Comparison of ENCODE assay signal across 2 cellular contexts in genomic region chr16:56932588-56933265, GRCh38.
TF ChIP-seq lines count a peak whose summit lies in the region.

No MANE protein-coding gene starts in this region.

TF ChIP-seq in SK-N-SH treated with all-trans-retinoic acid at 6 μM for 48 hours, 23 proteins besides CTCF, POLR2A, EP300 and RAD21:
- TF ChIP-seq BACH2 (CRISPR knock-in tag; IDR thresholded peaks at IDR 0.05; ENCODE audit: borderline replicate concordance) = no peak
- no peak for TF ChIP-seq SNAI2 (CRISPR knock-in tag; IDR thresholded peaks at IDR 0.05)
- no peak for TF ChIP-seq TCF4 (CRISPR knock-in tag; IDR thresholded peaks at IDR 0.05; ENCODE audit: borderline replicate concordance)
- no peak for TF ChIP-seq ZNF565 (CRISPR knock-in tag; conservative IDR thresholded peaks at IDR 0.05; ENCODE audit: low read depth)
- TF ChIP-seq POU6F1 (CRISPR knock-in tag; IDR thresholded peaks at IDR 0.05; ENCODE audit: borderline replicate concordance, low read depth) = no peak
- TF ChIP-seq ZC3H10 (CRISPR knock-in tag; IDR thresholded peaks at IDR 0.05) = no peak
- no peak for TF ChIP-seq ARNTL (CRISPR knock-in tag; IDR thresholded peaks at IDR 0.05; ENCODE audit: borderline replicate concordance, low read depth)

TF ChIP-seq in K562, 482 proteins besides CTCF, POLR2A, EP300 and RAD21 (continues in another document):
- TF ChIP-seq ZBTB40 (IDR thresholded peaks at IDR 0.05) = 0 out of 2 replicates have a peak, but pooled peaks have one; percentile 23
- no peak for TF ChIP-seq ZBTB40 (CRISPR knock-in tag; IDR thresholded peaks at IDR 0.05)
- peak; percentile 12; the same call in 1 of the 2 replicates for TF ChIP-seq PHF8 (IDR thresholded peaks at IDR 0.05; ENCODE audit: borderline replicate concordance, low read length)
- TF ChIP-seq PKNOX1 (IDR thresholded peaks at IDR 0.05) = peak; percentile 53; the same call in 1 of the 2 replicates
- TF ChIP-seq CBFA2T2 (conservative IDR thresholded peaks at IDR 0.05) = peak; percentile 50; the same call in 1 of the 2 replicates
- 0 out of 2 replicates have a peak, but pooled peaks have one; percentile 15 for TF ChIP-seq SPI1 (IDR thresholded peaks at IDR 0.05; ENCODE audit: borderline replicate concordance, low read depth, low read length)
- peak; percentile 21; the same call in 1 of the 2 replicates for TF ChIP-seq ETV1 (tag; conservative IDR thresholded peaks at IDR 0.05; ENCODE audit: low read depth)
- no peak for TF ChIP-seq SMC3 (conservative IDR thresholded peaks at IDR 0.05; ENCODE audit: insufficient read depth, low read depth, low read length)
- 0 out of 2 replicates have a peak, but pooled peaks have one; percentile 41 for TF ChIP-seq RUNX1 (IDR thresholded peaks at IDR 0.05; ENCODE audit: low read depth)
- peak; percentile 18; the same call in 1 of the 2 replicates for TF ChIP-seq C11orf30 (IDR thresholded peaks at IDR 0.05; ENCODE audit: low read depth)
- TF ChIP-seq MAX (CRISPR knock-in tag; IDR thresholded peaks at IDR 0.05) = peak; percentile 77
- peak; percentile 42 for TF ChIP-seq CHD1 (IDR thresholded peaks at IDR 0.05; ENCODE audit: low read length)
- TF ChIP-seq TFAP4 (CRISPR knock-in tag; IDR thresholded peaks at IDR 0.05; ENCODE audit: borderline replicate concordance) = peak; percentile 45; the same call in 1 of the 2 replicates
- peak; percentile 77 for TF ChIP-seq ARID4B (CRISPR knock-in tag; IDR thresholded peaks at IDR 0.05)
- peak; percentile 12; the same call in 1 of the 2 replicates for TF ChIP-seq NCOA1 (IDR thresholded peaks at IDR 0.05; ENCODE audit: low read depth)
- no peak for TF ChIP-seq MGA (IDR thresholded peaks at IDR 0.05)
- peak; percentile 20; the same call in 1 of the 2 replicates for TF ChIP-seq NBN (IDR thresholded peaks at IDR 0.05; ENCODE audit: low read depth)
